In the genomic region with DNA sequence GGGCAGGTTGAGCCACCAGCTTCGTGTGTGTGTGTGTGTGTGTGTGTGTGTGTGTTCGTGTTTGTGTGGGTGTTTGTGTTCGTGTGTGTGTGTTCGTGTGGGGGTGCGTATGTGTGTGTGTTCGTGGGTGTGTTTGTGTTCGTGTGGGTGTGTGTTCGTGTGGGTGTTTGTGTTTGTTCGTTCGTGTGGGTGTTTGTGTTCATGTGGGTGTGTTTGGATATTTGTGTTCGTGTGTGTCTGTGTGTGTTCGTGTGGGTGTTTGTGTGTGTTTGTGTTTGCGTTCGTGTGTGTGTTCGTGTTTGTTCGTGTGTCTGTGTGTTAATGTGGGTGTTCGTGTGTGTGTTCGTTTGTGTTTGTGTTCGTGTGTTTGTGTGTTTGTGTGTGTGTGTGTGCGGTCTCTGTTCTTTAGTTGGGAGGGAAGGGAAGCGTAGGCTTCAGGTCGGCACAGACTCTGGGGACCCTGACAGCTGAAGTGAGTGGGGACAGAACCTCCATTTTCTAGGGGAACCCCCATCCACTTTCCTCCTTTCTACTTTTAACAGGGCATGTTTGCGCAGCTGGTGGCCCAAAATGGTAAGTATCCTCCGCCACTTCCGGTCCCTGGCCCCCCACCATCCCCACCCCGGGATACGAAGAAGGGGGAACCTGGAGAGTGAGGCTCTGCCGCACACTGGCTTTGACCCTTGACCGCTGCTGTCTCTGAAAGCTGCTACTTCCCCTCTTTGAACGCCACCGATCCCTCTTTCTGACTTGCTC, we compare ENCODE assay signal across 10 cellular contexts.
A peak's percentile ranks its signal among the peaks of the same experiment; 100 is the strongest.
DNase-seq lines count a peak whose midpoint lies in the region; ATAC-seq and TF ChIP-seq lines count a peak whose summit lies in the region.
"Had no signal": no experiment of that assay in that cellular context is flagged by ENCODE, and none has a peak within 500 bp of the region (broad histone marks: within the 10 kb centered on the region; RNA-seq: fewer than 3 reads in every experiment).

No MANE protein-coding gene starts in this region.

- H3K36me3 Mint-ChIP-seq in nephron progenitor cell (ENCODE audit: low read depth) = no peaks in the 10 kb centered on the region

- H3K4me3 Mint-ChIP-seq in nephron progenitor cell = peak overlapping the region; percentile 72

- ATAC-seq in GM18858 (IDR thresholded peaks at IDR 0.05; ENCODE audit: unreplicated experiment) (no peak), HG03135 (IDR thresholded peaks at IDR 0.05; ENCODE audit: unreplicated experiment) (no peak), GM19351 (IDR thresholded peaks at IDR 0.05; ENCODE audit: unreplicated experiment) (no peak)

- peak; percentile 85 for DNase-seq in GM10266 (ENCODE audit: extremely low spot score)
- peak; percentile 64 for DNase-seq in NAMALWA (ENCODE audit: low spot score)
- DNase-seq in astrocyte of the spinal cord (ENCODE audit: low read depth, low spot score) = no peak
- DNase-seq in nephron progenitor cell = no peak
- no peak for DNase-seq in effector CD4-positive, alpha-beta T cell
- DNase-seq: SJCRH30, small intestine had no signal

- in situ Hi-C loops in astrocyte of the spinal cord (cut with HindIII; ENCODE audit: low sequenced_read_pairs) = no loop called here

- peaks cover 43% of the 10 kb centered on the region for H3K4me1 Mint-ChIP-seq in nephron progenitor cell

- H3K9me3 Mint-ChIP-seq in nephron progenitor cell = peaks cover 30% of the 10 kb centered on the region

- H3K27ac Mint-ChIP-seq in nephron progenitor cell = peak overlapping the region; percentile 0

- peak overlapping the region; percentile 67 for H3K4me3 ChIP-seq in astrocyte of the spinal cord (ENCODE audit: low read depth, low read length)
- H3K4me3 ChIP-seq: SJCRH30 had no signal

- TF ChIP-seq CTCF in GM10266 (IDR thresholded peaks at IDR 0.05; ENCODE audit: control insufficient read depth, insufficient read depth, low read depth, missing control alignments) (no peak), astrocyte of the spinal cord (IDR thresholded peaks at IDR 0.05; ENCODE audit: low read depth, low read length) (no peak), nephron progenitor cell (IDR thresholded peaks at IDR 0.05) (no peak)

- H3K27me3 Mint-ChIP-seq in nephron progenitor cell (ENCODE audit: low read depth, poor library complexity) = peaks cover 90% of the 10 kb centered on the region

Comparison
In these comparisons a context has a peak if more than half of its experiments do, and no peak if none do; other contexts are left out.
1. DNase-seq: peak in GM10266 (single experiment) and NAMALWA (single experiment); none in astrocyte of the spinal cord (single experiment), nephron progenitor cell (single experiment) and effector CD4-positive, alpha-beta T cell (single experiment).